22 cellular contexts compared by ENCODE assay signal in genomic region chr6:155364844-155365437, GRCh38.
"Had no signal": no experiment of that assay in that cellular context is flagged by ENCODE, and none has a peak within 500 bp of the region (broad histone marks: within the 10 kb centered on the region; RNA-seq: fewer than 3 reads in every experiment).

No MANE protein-coding gene starts in this region.

- H3K27me3 ChIP-seq: breast epithelium had no signal

- H3K27ac ChIP-seq: breast epithelium, KMS-11 had no signal

- DNase-seq: activated CD4-positive, CD25-positive, alpha-beta regulatory T cell; activated CD8-positive, alpha-beta memory T cell treated with anti-CD3 and anti-CD28 coated beads, Interleukin-2, amount 50 U/mL, for 4 hours; activated CD8-positive, alpha-beta T cell treated with anti-CD3 and anti-CD28 coated beads for 36 hours; activated effector memory CD4-positive, alpha-beta T cell treated with Interleukin-2 at 50 U/mL for 16 hours; activated naive CD4-positive, alpha-beta T cell; aorta; central memory CD4-positive, alpha-beta T cell; NCI-H1092; NCI-H1417 treated with DMSO at 0.1 percent for 48 hours; NCI-H1694 treated with DMSO at 0.1 percent for 48 hours; NCI-H2029 treated with DMSO at 0.1 percent for 48 hours; NCI-H2171; NCI-H2227 treated with DMSO at 0.1 percent for 48 hours; NCI-H526 treated with DMSO at 0.1 percent for 48 hours; NCI-H82; SIG-M5; T-helper 17 cell; T-helper 9 cell had no signal

- H3K9me3 ChIP-seq: breast epithelium had no signal

- ATAC-seq: activated CD8-positive, alpha-beta T cell treated with anti-CD3 and anti-CD28 coated beads for 36 hours; T-helper 17 cell had no signal

- H3K4me3 ChIP-seq: breast epithelium had no signal

- H3K36me3 ChIP-seq: breast epithelium had no signal

- H3K4me2 ChIP-seq: KMS-11 had no signal

- H3K9me3 Mint-ChIP-seq: activated CD8-positive, alpha-beta T cell treated with anti-CD3 and anti-CD28 coated beads for 36 hours had no signal

- H3K4me1 ChIP-seq: breast epithelium had no signal

- H3K4me3 Mint-ChIP-seq: activated CD8-positive, alpha-beta T cell treated with anti-CD3 and anti-CD28 coated beads for 36 hours; activated naive CD4-positive, alpha-beta T cell treated with anti-CD3 and anti-CD28 coated beads, Interleukin-2, amount 50 U/mL, for 24 hours; activated T-helper 1 cell treated with anti-CD3 and anti-CD28 coated beads, Interleukin-12 subunit alpha, Interleukin-12 subunit beta, Interleukin-2, Interleukin-4 antibody, amounts not matched to agents 30 ng/mL and 10 ng/mL and 1 ng/mL, durations not matched to agents 14 hours and 24 hours and 36 hours; T-helper 17 cell had no signal

- H3K27me3 Mint-ChIP-seq: activated CD8-positive, alpha-beta T cell treated with anti-CD3 and anti-CD28 coated beads for 36 hours; activated naive CD4-positive, alpha-beta T cell treated with anti-CD3 and anti-CD28 coated beads, Interleukin-2, amount 50 U/mL, for 24 hours had no signal

- H3K4me1 Mint-ChIP-seq: activated naive CD4-positive, alpha-beta T cell treated with anti-CD3 and anti-CD28 coated beads, Interleukin-2, amount 50 U/mL, for 24 hours had no signal

- H3K27ac Mint-ChIP-seq: activated CD8-positive, alpha-beta T cell treated with anti-CD3 and anti-CD28 coated beads for 36 hours; activated naive CD4-positive, alpha-beta T cell treated with anti-CD3 and anti-CD28 coated beads, Interleukin-2, amount 50 U/mL, for 24 hours; activated T-helper 1 cell treated with anti-CD3 and anti-CD28 coated beads, Interleukin-12 subunit alpha, Interleukin-12 subunit beta, Interleukin-2, Interleukin-4 antibody, amounts not matched to agents 30 ng/mL and 10 ng/mL and 1 ng/mL, durations not matched to agents 14 hours and 24 hours and 36 hours; T-helper 17 cell had no signal
